8 cellular contexts compared by ENCODE assay signal in the genomic region with DNA sequence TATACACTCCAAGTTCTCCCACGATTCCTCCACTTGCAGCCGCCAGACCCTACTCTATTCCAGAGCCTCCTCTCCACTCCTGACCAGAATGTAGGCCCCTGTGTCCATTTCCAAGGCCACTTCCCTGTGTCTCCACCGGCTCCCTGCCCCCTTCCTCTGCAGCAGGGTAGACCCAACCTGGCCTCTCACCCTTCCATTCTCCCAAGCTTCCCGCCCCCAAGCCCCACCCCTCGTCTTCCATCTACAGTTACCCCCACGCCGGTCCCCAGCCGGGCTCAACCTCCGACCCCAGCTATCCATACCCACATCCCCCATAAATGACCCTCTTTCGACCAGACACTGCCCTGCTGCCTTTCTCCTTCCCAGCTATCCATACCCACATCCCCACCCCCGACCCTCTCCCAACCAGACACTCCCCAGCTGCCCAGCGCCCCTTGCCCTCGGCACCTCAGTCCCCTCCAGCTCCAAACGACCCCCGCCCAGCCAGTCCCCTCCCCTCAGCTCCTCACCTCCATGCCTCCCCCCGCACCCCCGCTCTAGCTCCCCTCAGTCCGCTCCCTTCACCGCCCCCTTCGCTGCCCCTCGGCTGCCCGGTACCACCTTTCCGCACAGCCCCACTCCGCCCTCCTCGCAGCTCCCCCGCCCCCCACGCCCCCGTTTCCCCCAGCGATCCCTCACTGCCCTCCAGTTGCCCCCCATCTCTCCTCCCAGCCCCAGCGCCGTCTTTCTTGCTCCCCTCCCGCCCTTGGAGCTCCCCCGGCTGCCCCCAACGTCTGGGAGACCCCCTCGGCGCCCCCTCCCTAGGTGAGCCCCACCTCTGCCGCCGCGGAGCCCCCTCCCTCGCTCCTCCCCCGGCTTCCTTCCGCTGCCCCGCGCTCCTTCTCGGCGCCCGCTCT. TPM values are rescaled to one million over a fixed set of nuclear protein-coding genes. Genes with fewer than 3 reads are reported as not detected.
A peak's percentile ranks its signal among the peaks of the same experiment; 100 is the strongest.
DNase-seq lines count a peak whose midpoint lies in the region; ATAC-seq and TF ChIP-seq lines count a peak whose summit lies in the region.

No MANE protein-coding gene starts in this region.

- 0 out of 2 replicates have a peak, but pooled peaks cover 3% of the 10 kb centered on the region for H3K79me2 ChIP-seq in MM.1S (ENCODE audit: low read length)

- H3K27ac ChIP-seq in CD4-positive, alpha-beta T cell (ENCODE audit: low read depth, low read length): no peak overlapping the region
- no peak overlapping the region for H3K27ac ChIP-seq in MM.1S (ENCODE audit: low read length)

- CTCF ChIA-PET in CD4-positive, alpha-beta T cell (lab: Charles Lee): no interaction called here

- peak overlapping the region; percentile 64 for H3K9ac ChIP-seq in MM.1S (ENCODE audit: low read length)

- no peaks in the 10 kb centered on the region for H3K36me3 ChIP-seq in MM.1S (replicated peaks; ENCODE audit: insufficient read depth, low read length)

- H2AFZ ChIP-seq in MM.1S (ENCODE audit: low read length): peak overlapping the region; percentile 90

- peaks cover 8% of the 10 kb centered on the region for H3K4me1 ChIP-seq in MM.1S (ENCODE audit: low read length)

- no peaks in the 10 kb centered on the region for H3K9me2 ChIP-seq in MM.1S (replicated peaks; ENCODE audit: insufficient read depth, low read length)

- H3K9me3 ChIP-seq in CD4-positive, alpha-beta T cell (ENCODE audit: control insufficient read depth, low read length): no peaks in the 10 kb centered on the region
- H3K9me3 ChIP-seq in MM.1S (replicated peaks; ENCODE audit: insufficient read depth, low read length): no peaks in the 10 kb centered on the region

- peak overlapping the region; percentile 49; the same call in 1 of the 2 replicates for H3K4me2 ChIP-seq in MM.1S (ENCODE audit: low read depth, low read length)

- H3K27me3 ChIP-seq in CD4-positive, alpha-beta T cell (ENCODE audit: control insufficient read depth, insufficient read depth, low read length): peaks cover 29% of the 10 kb centered on the region
- H3K27me3 ChIP-seq in MM.1S (replicated peaks; ENCODE audit: insufficient read depth, low read length): no peaks in the 10 kb centered on the region

- DNase-seq in CD4-positive, alpha-beta T cell: peak in 1 of 10 experiments; percentile 7
- DNase-seq in MM.1S (no peak), neural crest cell (ENCODE audit: low read depth, low spot score) (no peak), cortex of kidney (lab: John Stamatoyannopoulos, UW) (no peak), NCI-H526 treated with DMSO at 0.1 percent for 48 hours (lab: John Stamatoyannopoulos, UW) (no peak)
- DNase-seq in effector memory CD8-positive, alpha-beta T cell: no peak

- intact Hi-C loops in CD4-positive, alpha-beta T cell (cut with DNase I, micrococcal nuclease): no loop called here

- no peak for TF ChIP-seq CTCF in CD4-positive, alpha-beta T cell (IDR thresholded peaks at IDR 0.05)
- TF ChIP-seq CTCF in MM.1S (IDR thresholded peaks at IDR 0.05; ENCODE audit: low read length) (no peak), neural crest cell (conservative IDR thresholded peaks at IDR 0.05) (no peak)

- no peak overlapping the region for H3K27ac Mint-ChIP-seq in CD4-positive, alpha-beta T cell
- peak overlapping the region; percentile 48 to 60 for H3K27ac Mint-ChIP-seq in effector memory CD8-positive, alpha-beta T cell
- H3K27ac Mint-ChIP-seq in neural crest cell (ENCODE audit: unreplicated experiment): no peak overlapping the region

- no peaks in the 10 kb centered on the region for H3K36me3 Mint-ChIP-seq in CD4-positive, alpha-beta T cell (ENCODE audit: low read depth)
- H3K36me3 Mint-ChIP-seq in effector memory CD8-positive, alpha-beta T cell (ENCODE audit: insufficient read depth): no peaks in the 10 kb centered on the region
- H3K36me3 Mint-ChIP-seq in neural crest cell (ENCODE audit: low read depth): no peaks in the 10 kb centered on the region

- H3K4me3 ChIP-seq in MM.1S (ENCODE audit: low read length): peak overlapping the region; percentile 71

- peaks cover 17% of the 10 kb centered on the region for H3K4me1 Mint-ChIP-seq in CD4-positive, alpha-beta T cell (ENCODE audit: low read depth)
- peaks cover 17% of the 10 kb centered on the region in 2 donors for H3K4me1 Mint-ChIP-seq in effector memory CD8-positive, alpha-beta T cell (ENCODE audit: low read depth in 2 of 2)
- H3K4me1 Mint-ChIP-seq in neural crest cell: peaks cover 8% of the 10 kb centered on the region

- POLR2A ChIA-PET in CD4-positive, alpha-beta T cell (lab: Charles Lee): interaction anchor here (1.0 kb wide), 1 partner anchor 110 kb away, joined by 3 read pairs; no protein-coding TSS in a partner anchor

- H3F3A ChIP-seq in MM.1S (ENCODE audit: insufficient read depth, low read length): no peaks in the 10 kb centered on the region; the same call in 1 of the 2 replicates

- H4K20me1 ChIP-seq in MM.1S (ENCODE audit: insufficient read depth, low read length): no peaks in the 10 kb centered on the region

- no peak for ATAC-seq in CD4-positive, alpha-beta T cell (ENCODE audit: poor library complexity)
- ATAC-seq in effector memory CD8-positive, alpha-beta T cell (replicated peaks): no peak
- ATAC-seq in GM21423 (IDR thresholded peaks at IDR 0.05; ENCODE audit: unreplicated experiment) (no peak), HG03457 (IDR thresholded peaks at IDR 0.05; ENCODE audit: unreplicated experiment) (no peak)

- no peaks in the 10 kb centered on the region for H3K9me3 Mint-ChIP-seq in CD4-positive, alpha-beta T cell
- no peaks in the 10 kb centered on the region for H3K9me3 Mint-ChIP-seq in effector memory CD8-positive, alpha-beta T cell
- H3K9me3 Mint-ChIP-seq in neural crest cell: no peaks in the 10 kb centered on the region

- H3K4me3 Mint-ChIP-seq in CD4-positive, alpha-beta T cell: peak overlapping the region; percentile 64
- H3K4me3 Mint-ChIP-seq in effector memory CD8-positive, alpha-beta T cell: peak overlapping the region; percentile 72 to 80
- peak overlapping the region; percentile 70 for H3K4me3 Mint-ChIP-seq in neural crest cell

- H3K27me3 Mint-ChIP-seq in CD4-positive, alpha-beta T cell: peaks cover 35% of the 10 kb centered on the region
- peaks cover 26 to 38% of the 10 kb centered on the region in 2 donors for H3K27me3 Mint-ChIP-seq in effector memory CD8-positive, alpha-beta T cell
- H3K27me3 Mint-ChIP-seq in neural crest cell (ENCODE audit: low read depth): peaks cover 62% of the 10 kb centered on the region

RNA-seq across cellular contexts. Expression of gene RAB3B, which starts 0.7 kb away (rescaled TPM):
- total RNA-seq in CD4-positive, alpha-beta T cell: not detected
- 2.4 TPM in 2 replicates for total RNA-seq in neural crest cell

RNA-seq across cellular contexts. Expression of gene KTI12, which starts 43.8 kb away (rescaled TPM):
- 10 to 100 TPM; 23.4 to 24.0 TPM for total RNA-seq in CD4-positive, alpha-beta T cell
- 6.4 and 8.1 TPM in 2 replicates for total RNA-seq in neural crest cell

Comparison
In these comparisons a context has a peak if more than half of its experiments do, and no peak if none do; other contexts are left out.
1. H3K27ac Mint-ChIP-seq: peak in effector memory CD8-positive, alpha-beta T cell (2 of 2); none in CD4-positive, alpha-beta T cell (single experiment) and neural crest cell (single experiment).
2. Peak in every context shown above with its lines, with median percentiles within 50 percentile points of each other: H3K4me3 Mint-ChIP-seq.